ENCODE assay signal across 8 cellular contexts in genomic region chr19:54207908-54208783, GRCh38. TPM values are rescaled to one million over a fixed set of nuclear protein-coding genes. Genes with fewer than 3 reads are reported as not detected.
DNase-seq lines count a peak whose midpoint lies in the region; ATAC-seq and TF ChIP-seq lines count a peak whose summit lies in the region.

No MANE protein-coding gene starts in this region.

- H3K36me3 ChIP-seq in SK-N-SH (replicated peaks in 1 of 2; ENCODE audit: control insufficient read depth in 1 of 2, insufficient read depth in 2 of 2, low read length in 1 of 2) (peaks cover 46 to 52% of the 10 kb centered on the region in 2 experiments), lung (ENCODE audit: control insufficient read depth in 2 of 2, insufficient read depth in 2 of 2, low read length in 2 of 2) (peaks cover 23 to 38% of the 10 kb centered on the region in 2 donors)

- H3K4me1 ChIP-seq in SK-N-SH (ENCODE audit: control insufficient read depth in 1 of 2, insufficient read depth in 2 of 2, low read depth in 1 of 2, low read length in 1 of 2) (peaks cover 36 to 49% of the 10 kb centered on the region in 2 experiments), lung (ENCODE audit: control insufficient read depth in 2 of 2, insufficient read depth in 2 of 2, low read length in 2 of 2) (peaks cover 8 to 33% of the 10 kb centered on the region in 2 donors)

- no peaks in the 10 kb centered on the region for H3K27me3 ChIP-seq in SK-N-SH (ENCODE audit: insufficient read depth)
- no peaks in the 10 kb centered on the region for H3K27me3 ChIP-seq in lung (ENCODE audit: control insufficient read depth, insufficient read depth)

- CTCF ChIA-PET in SK-N-SH (lab: Yijun Ruan, JAX), result no interaction called here

- no peaks in the 10 kb centered on the region for H3K9me2 ChIP-seq in SK-N-SH

- no peak for TF ChIP-seq EP300 in SK-N-SH (IDR thresholded peaks at IDR 0.05; ENCODE audit: borderline replicate concordance in 1 of 2, low read depth in 1 of 2, low read length in 1 of 2)

- H3K4me2 ChIP-seq in SK-N-SH, result peak overlapping the region; percentile 43; the same call in 1 of the 2 replicates

- ATAC-seq in GM18505 (IDR thresholded peaks at IDR 0.05; ENCODE audit: unreplicated experiment) (peak; percentile 37), HG03045 (IDR thresholded peaks at IDR 0.05; ENCODE audit: unreplicated experiment) (peak; percentile 36), lung (ENCODE audit: insufficient read depth, low FRiP score) (peak; percentile 67)
- ATAC-seq in stimulated activated naive CD8-positive, alpha-beta T cell treated with anti-CD3 and anti-CD28 coated beads, Interleukin-15, Interleukin-2, amounts not matched to agents 100 U/mL and 50 U/mL, for 24 hours, result peak; percentile 47

- H3K9ac ChIP-seq in SK-N-SH, result no peak overlapping the region

- TF ChIP-seq RAD21 in SK-N-SH (IDR thresholded peaks at IDR 0.05; ENCODE audit: low read length), result no peak

- TF ChIP-seq POLR2A in GM18505 (IDR thresholded peaks at IDR 0.05; ENCODE audit: borderline replicate concordance, extremely low read depth, insufficient read depth, insufficient read length), result peak; percentile 58

- H4K20me1 ChIP-seq in SK-N-SH (ENCODE audit: insufficient read depth), result peaks cover 84% of the 10 kb centered on the region

- H2AFZ ChIP-seq in SK-N-SH (ENCODE audit: low read depth), result no peak overlapping the region

- H3K79me2 ChIP-seq in SK-N-SH (ENCODE audit: insufficient read depth), result peaks cover 59% of the 10 kb centered on the region

- no peak for TF ChIP-seq CTCF in SK-N-SH (IDR thresholded peaks at IDR 0.05)
- TF ChIP-seq CTCF in lung (IDR thresholded peaks at IDR 0.05; ENCODE audit: control extremely low read depth, extremely low read depth), result no peak

- H3K27ac ChIP-seq in SK-N-SH (ENCODE audit: low read depth in 2 of 2, low read length in 1 of 2), result peak overlapping the region in 1 of 2 experiments; percentile 55; a peak in 2 of 4 replicates
- peak overlapping the region; percentile 39 to 97 for H3K27ac ChIP-seq in lung (ENCODE audit: low read depth in 1 of 2, low read length in 1 of 2)

- WGBS in SK-N-SH (ENCODE audit: low lambda C conversion rate), result 95% methylated on average over 14 of the region's 21 CpGs
- WGBS in lung, 2 donors, result 27 to 40% methylated on average over 21 of the region's 21 CpGs

- no peak overlapping the region for H3K4me3 ChIP-seq in SK-N-SH (ENCODE audit: low read depth in 2 of 2, low read length in 1 of 2)
- no peak overlapping the region for H3K4me3 ChIP-seq in lung

- POLR2A ChIA-PET in SK-N-SH (lab: Yijun Ruan, JAX), result interaction anchor here (0.9 to 4.5 kb wide), 2 partner anchors 7 to 15 kb away, joined by 3 to 27 read pairs; partner anchors contain the start of genes LILRB3 and RPS9

- peaks cover 62% of the 10 kb centered on the region for H3F3A ChIP-seq in SK-N-SH (replicated peaks; ENCODE audit: insufficient read depth)

- H3K9me3 ChIP-seq in SK-N-SH (no peaks in the 10 kb centered on the region), lung (ENCODE audit: control insufficient read depth in 2 of 2, insufficient read depth in 1 of 2, low read length in 1 of 2) (no peaks in the 10 kb centered on the region)

- no peak for DNase-seq in SK-N-SH
- DNase-seq in cerebellar cortex (ENCODE audit: low spot score), result peak; percentile 66
- peak; percentile 95 for DNase-seq in lung (ENCODE audit: low spot score)
- peak; percentile 81 for DNase-seq in stimulated activated naive CD8-positive, alpha-beta T cell treated with anti-CD3 and anti-CD28 coated beads, Interleukin-15, Interleukin-2, amounts not matched to agents 100 U/mL and 50 U/mL, for 24 hours
- no peak for DNase-seq in dedifferentiated amniotic fluid mesenchymal stem cell (ENCODE audit: extremely low spot score)
- no peak for DNase-seq in effector CD4-positive, alpha-beta T cell

TF ChIP-seq in SK-N-SH, 30 proteins besides CTCF, POLR2A, EP300 and RAD21:
- TF ChIP-seq POLR2AphosphoS5 (IDR thresholded peaks at IDR 0.05; ENCODE audit: low read depth, low read length), result peak; percentile 35; the same call in 1 of the 2 replicates
- TF ChIP-seq RFX5 (IDR thresholded peaks at IDR 0.05; ENCODE audit: low read length), result no peak
- no peak for TF ChIP-seq MEF2A (IDR thresholded peaks at IDR 0.05; ENCODE audit: borderline replicate concordance, low read depth)

RNA-seq across cellular contexts. Expression of gene RPS9, which starts 7.5 kb away (rescaled TPM):
- polyA plus RNA-seq in SK-N-SH (2012; rRNA removed) (3,441 and 3,815 TPM in 2 replicates), lung (1,000 to 10,000 TPM; 3,202 to 3,651 TPM)
- 2,410 and 3,106 TPM in 2 replicates for polyA plus RNA-seq in SK-N-SH (2012; cell fraction: cytosol; rRNA removed)
- 1,220 and 1,672 TPM in 2 replicates for polyA plus RNA-seq in SK-N-SH (2012; cell fraction: nucleus; rRNA removed)
- 1,000 to 10,000 TPM; 1,423 to 2,363 TPM for total RNA-seq in lung

RNA-seq across cellular contexts. Expression of gene LILRB3, which starts 14.7 kb away (rescaled TPM):
- not detected in 2 replicates for polyA plus RNA-seq in SK-N-SH (2012; rRNA removed)
- polyA plus RNA-seq in SK-N-SH (2012; cell fraction: cytosol; rRNA removed), result not detected in 2 replicates
- not detected in 2 replicates for polyA plus RNA-seq in SK-N-SH (2012; cell fraction: nucleus; rRNA removed)
- total RNA-seq in lung, result 10 to 100 TPM; 23.0 to 88.0 TPM
- polyA plus RNA-seq in lung, result 100 to 1,000 TPM in 1 of 2 donors, 10 to 100 TPM in 1; 26.4 to 282 TPM

RNA-seq across cellular contexts. Expression of gene TSEN34, which starts 17.0 kb away (rescaled TPM):
- 82.1 and 84.1 TPM in 2 replicates for polyA plus RNA-seq in SK-N-SH (2012; rRNA removed)
- 45.3 and 70.5 TPM in 2 replicates for polyA plus RNA-seq in SK-N-SH (2012; cell fraction: cytosol; rRNA removed)
- 54.9 and 66.9 TPM in 2 replicates for polyA plus RNA-seq in SK-N-SH (2012; cell fraction: nucleus; rRNA removed)
- total RNA-seq in lung, result 10 to 100 TPM; 44.5 to 65.8 TPM
- polyA plus RNA-seq in lung, result 100 to 1,000 TPM in 1 of 2 donors, 10 to 100 TPM in 1; 38.0 to 102 TPM

RNA-seq across cellular contexts. Expression of gene MBOAT7, which starts 18.8 kb away (rescaled TPM):
- polyA plus RNA-seq in SK-N-SH (2012; rRNA removed) (65.4 and 80.8 TPM in 2 replicates), lung (100 to 1,000 TPM in 1 of 2 donors, 10 to 100 TPM in 1; 39.0 to 154 TPM)
- polyA plus RNA-seq in SK-N-SH (2012; cell fraction: cytosol; rRNA removed), result 36.0 and 53.3 TPM in 2 replicates
- polyA plus RNA-seq in SK-N-SH (2012; cell fraction: nucleus; rRNA removed), result 142 and 172 TPM in 2 replicates
- 10 to 100 TPM; 54.0 to 92.6 TPM for total RNA-seq in lung

RNA-seq across cellular contexts. Expression of gene LILRA6, which starts 34.4 kb away (rescaled TPM):
- polyA plus RNA-seq in SK-N-SH (2012; rRNA removed) (not detected in 2 replicates), lung (10 to 100 TPM in 1 of 2 donors, 1 to 10 TPM in 1; 7.9 to 91.7 TPM)
- polyA plus RNA-seq in SK-N-SH (2012; cell fraction: cytosol; rRNA removed), result not detected in 2 replicates
- polyA plus RNA-seq in SK-N-SH (2012; cell fraction: nucleus; rRNA removed), result not detected in 2 replicates
- 10 to 100 TPM in 1 of 2 donors, 1 to 10 TPM in 1; 5.3 to 25.0 TPM for total RNA-seq in lung

Comparison
In these comparisons a context has a peak if more than half of its experiments do, and no peak if none do; other contexts are left out.
1. DNase-seq: peak in cerebellar cortex (single experiment), lung (single experiment) and stimulated activated naive CD8-positive, alpha-beta T cell treated with anti-CD3 and anti-CD28 coated beads, Interleukin-15, Interleukin-2, amounts not matched to agents 100 U/mL and 50 U/mL, for 24 hours (single experiment); none in SK-N-SH (single experiment), dedifferentiated amniotic fluid mesenchymal stem cell (single experiment) and effector CD4-positive, alpha-beta T cell (single experiment).
2. RNA of gene LILRB3, which starts 14.7 kb away (polyA plus RNA-seq): 26.4 to 282 TPM in lung; not detected in SK-N-SH; every median in the first group is over 10 times any median in the second.
3. Peak in every context shown above with its lines, with median percentiles within 50 percentile points of each other: ATAC-seq.